20 cellular contexts compared by ENCODE assay signal in genomic region chr6:140311146-140311545, GRCh38.
"Had no signal": no experiment of that assay in that cellular context is flagged by ENCODE, and none has a peak within 500 bp of the region (broad histone marks: within the 10 kb centered on the region; RNA-seq: fewer than 3 reads in every experiment).

No MANE protein-coding gene starts in this region.

- H3K4me1 ChIP-seq: body of pancreas, gastroesophageal sphincter, heart left ventricle, suprapubic skin, transverse colon, uterus had no signal

- H3K27me3 ChIP-seq: body of pancreas, dorsolateral prefrontal cortex, gastroesophageal sphincter, heart left ventricle, suprapubic skin, transverse colon, uterus had no signal

- H3K36me3 ChIP-seq: gastroesophageal sphincter, heart left ventricle, suprapubic skin, transverse colon, uterus, WERI-Rb-1 had no signal

- DNase-seq: activated CD4-positive, alpha-beta T cell treated with anti-CD3 and anti-CD28 coated beads, Interleukin-2, amount 50 U/mL, for 48 hours; activated gamma-delta T cell; activated naive CD8-positive, alpha-beta T cell treated with anti-CD3 and anti-CD28 coated beads for 36 hours; amygdala; body of pancreas; dorsolateral prefrontal cortex; endodermal cell; heart left ventricle; kidney glomerular epithelial cell; left ventricle myocardium superior; occipital lobe; stimulated activated CD4-positive, alpha-beta T cell treated with anti-CD3 and anti-CD28 coated beads, Interleukin-15, amount 100 ng/mL, for 24 hours; stimulated activated CD4-positive, alpha-beta T cell treated with anti-CD3 and anti-CD28 coated beads, Interleukin-2, amount 100 ng/mL, for 48 hours; T-helper 2 cell; transverse colon; uterus; WERI-Rb-1 had no signal

- H3K4me3 ChIP-seq: body of pancreas, dorsolateral prefrontal cortex, gastroesophageal sphincter, heart left ventricle, skin epidermis, suprapubic skin, transverse colon, uterus had no signal

- H3K9me3 ChIP-seq: body of pancreas, suprapubic skin, transverse colon, uterus had no signal

- ATAC-seq: body of pancreas, gastroesophageal sphincter, heart left ventricle, left ventricle myocardium superior had no signal
